16 cellular contexts compared by ENCODE assay signal in the genomic region with DNA sequence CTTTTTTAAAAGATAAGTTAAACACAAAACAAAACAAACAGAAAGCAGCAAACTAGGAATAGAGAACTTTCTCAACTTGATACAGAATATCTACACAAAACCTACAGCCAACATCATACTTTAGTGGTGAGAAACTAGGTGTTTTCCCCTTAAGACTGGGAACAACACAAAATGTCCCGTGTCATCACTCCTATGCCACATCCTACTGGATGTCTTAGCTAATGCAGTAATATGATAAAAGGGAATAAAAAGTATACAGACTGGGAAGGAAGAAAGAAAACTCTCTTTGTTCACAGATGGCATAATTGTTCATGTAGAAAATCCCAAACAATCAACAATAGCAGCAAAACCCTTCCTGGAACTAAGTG. TPM values are rescaled to one million over a fixed set of nuclear protein-coding genes. Genes with fewer than 3 reads are reported as not detected.
A peak's percentile ranks its signal among the peaks of the same experiment; 100 is the strongest.
DNase-seq lines count a peak whose midpoint lies in the region; ATAC-seq and TF ChIP-seq lines count a peak whose summit lies in the region.
"Had no signal": no experiment of that assay in that cellular context is flagged by ENCODE, and none has a peak within 500 bp of the region (broad histone marks: within the 10 kb centered on the region; RNA-seq: fewer than 3 reads in every experiment).

No MANE protein-coding gene starts in this region.

- H3K9me3 Mint-ChIP-seq in glutamatergic neuron (ENCODE audit: unreplicated experiment): peaks cover 2% of the 10 kb centered on the region
- H3K9me3 Mint-ChIP-seq: CD4-positive, alpha-beta memory T cell had no signal

- H3K27me3 Mint-ChIP-seq in glutamatergic neuron (ENCODE audit: unreplicated experiment): no peaks in the 10 kb centered on the region

- H3K9me3 ChIP-seq in smooth muscle cell (replicated peaks; ENCODE audit: low read depth): no peaks in the 10 kb centered on the region
- H3K9me3 ChIP-seq: BE2C had no signal

- peak overlapping the region; percentile 99 for H3K27ac ChIP-seq in smooth muscle cell (ENCODE audit: low read depth)
- H3K27ac ChIP-seq: KMS-11 had no signal

- no peaks in the 10 kb centered on the region for H3K4me1 ChIP-seq in smooth muscle cell (ENCODE audit: low read depth)
- H3K4me1 ChIP-seq: BE2C had no signal

- H3K4me3 ChIP-seq in choroid plexus epithelial cell (ENCODE audit: low read depth, low read length): no peak overlapping the region
- no peak overlapping the region for H3K4me3 ChIP-seq in smooth muscle cell

- H3F3A ChIP-seq in smooth muscle cell (ENCODE audit: low read depth): peaks cover 11% of the 10 kb centered on the region

- peaks cover 6% of the 10 kb centered on the region for H3K4me1 Mint-ChIP-seq in glutamatergic neuron (ENCODE audit: low read depth, unreplicated experiment)
- H3K4me1 Mint-ChIP-seq: CD4-positive, alpha-beta memory T cell had no signal

- no peaks in the 10 kb centered on the region for H3K27me3 ChIP-seq in smooth muscle cell (ENCODE audit: low read depth)
- H3K27me3 ChIP-seq: BE2C had no signal

- H3K9ac ChIP-seq in smooth muscle cell (ENCODE audit: low read depth): peak overlapping the region; percentile 44
- H3K9ac ChIP-seq: KMS-11 had no signal

- H3K27ac Mint-ChIP-seq in glutamatergic neuron (ENCODE audit: unreplicated experiment): no peak overlapping the region
- H3K27ac Mint-ChIP-seq: CD4-positive, alpha-beta memory T cell had no signal

- H3K4me2 ChIP-seq in smooth muscle cell: peak overlapping the region; percentile 15
- H3K4me2 ChIP-seq: KMS-11 had no signal

- no peaks in the 10 kb centered on the region for H4K20me1 ChIP-seq in smooth muscle cell (ENCODE audit: low read depth)

- 60% methylated on average over 1 of the region's 1 CpG for WGBS in smooth muscle cell (ENCODE audit: low lambda C conversion rate)

- ATAC-seq in GM21786 (IDR thresholded peaks at IDR 0.05; ENCODE audit: unreplicated experiment): peak; percentile 27
- peak; percentile 43 for ATAC-seq in HG03432 (IDR thresholded peaks at IDR 0.05; ENCODE audit: unreplicated experiment)
- no peak for ATAC-seq in GM19351 (IDR thresholded peaks at IDR 0.05; ENCODE audit: unreplicated experiment)
- ATAC-seq in esophagus mucosa: no peak

- H3K36me3 Mint-ChIP-seq in glutamatergic neuron (ENCODE audit: unreplicated experiment): no peaks in the 10 kb centered on the region
- H3K36me3 Mint-ChIP-seq: CD4-positive, alpha-beta memory T cell had no signal

- H3K79me2 ChIP-seq in smooth muscle cell (ENCODE audit: low read depth): peaks cover 46% of the 10 kb centered on the region

- peaks cover 9% of the 10 kb centered on the region for H3K36me3 ChIP-seq in smooth muscle cell (ENCODE audit: low read depth)
- H3K36me3 ChIP-seq: BE2C had no signal

- DNase-seq in choroid plexus epithelial cell (ENCODE audit: low read depth) (peak; percentile 11), smooth muscle cell (lab: John Stamatoyannopoulos, UW; ENCODE audit: unreplicated experiment) (no peak), glutamatergic neuron (no peak), cerebellum (ENCODE audit: low spot score) (no peak)
- DNase-seq: BE2C; CD4-positive, alpha-beta memory T cell; DMS79 treated with DMSO at 0.1 percent for 48 hours; HCEC 1CT; NCI-H2029 treated with DMSO at 0.1 percent for 48 hours; NCI-H526; OCI-M1 had no signal

- no peak overlapping the region for H2AFZ ChIP-seq in smooth muscle cell (ENCODE audit: low read depth)

- TF ChIP-seq CTCF in choroid plexus epithelial cell (conservative IDR thresholded peaks at IDR 0.05; ENCODE audit: low read depth, low read length): no peak
- TF ChIP-seq CTCF in smooth muscle cell (IDR thresholded peaks at IDR 0.05; ENCODE audit: borderline replicate concordance, insufficient read depth, poor library complexity, severe bottlenecking): no peak
- TF ChIP-seq CTCF in glutamatergic neuron (IDR thresholded peaks at IDR 0.05; ENCODE audit: partially characterized antibody, unreplicated experiment): no peak

- no peak overlapping the region for H3K4me3 Mint-ChIP-seq in glutamatergic neuron (ENCODE audit: unreplicated experiment)
- H3K4me3 Mint-ChIP-seq: CD4-positive, alpha-beta memory T cell had no signal

RNA-seq across cellular contexts. Expression of gene TMEM45A, which starts 45.9 kb away (rescaled TPM):
- total RNA-seq in smooth muscle cell (280 and 307 TPM in 2 replicates), glutamatergic neuron (ENCODE audit: unreplicated experiment) (0.61 TPM), esophagus mucosa (13.6 TPM), cerebellum (4.0 TPM)
- polyA plus RNA-seq in smooth muscle cell: 209 and 220 TPM in 2 replicates
- polyA plus RNA-seq: CD4-positive, alpha-beta memory T cell had no signal

Comparison
In these comparisons a context has a peak if more than half of its experiments do, and no peak if none do; other contexts are left out.
1. ATAC-seq: peak in GM21786 (single experiment) and HG03432 (single experiment); none in GM19351 (single experiment) and esophagus mucosa (single experiment).
2. RNA of gene TMEM45A, which starts 45.9 kb away (total RNA-seq): 280 to 307 TPM in smooth muscle cell; 13.6 TPM in esophagus mucosa (single experiment), 4.0 TPM in cerebellum (single experiment) and 0.61 TPM in glutamatergic neuron (single experiment); every median in the first group is over 10 times any median in the second.